1 cellular context compared by ENCODE assay signal in genomic region chrX:48913605-48914366, GRCh38.
TF ChIP-seq lines count a peak whose summit lies in the region.

No MANE protein-coding gene starts in this region.

TF ChIP-seq in GM23338, 12 proteins besides CTCF, POLR2A, EP300 and RAD21:
- TF ChIP-seq POLR2AphosphoS5 (IDR thresholded peaks at IDR 0.05; ENCODE audit: low read depth) (no peak), JUNB (IDR thresholded peaks at IDR 0.05; ENCODE audit: unreplicated experiment) (no peak), ETS1 (IDR thresholded peaks at IDR 0.05) (no peak), NANOG (IDR thresholded peaks at IDR 0.05; ENCODE audit: borderline replicate concordance) (no peak), ZNF114 (CRISPR knock-in tag; IDR thresholded peaks at IDR 0.05) (no peak), EZH2 (IDR thresholded peaks at IDR 0.05; ENCODE audit: low read depth, unreplicated experiment) (no peak), REST (IDR thresholded peaks at IDR 0.05; ENCODE audit: unreplicated experiment) (no peak), STAT1 (IDR thresholded peaks at IDR 0.05; ENCODE audit: unreplicated experiment) (no peak), CREB1 (CRISPR knock-in tag; IDR thresholded peaks at IDR 0.05; ENCODE audit: low read depth) (no peak), EZH2phosphoT487 (IDR thresholded peaks at IDR 0.05; ENCODE audit: unreplicated experiment) (no peak), ZNF331 (CRISPR knock-in tag; IDR thresholded peaks at IDR 0.05; ENCODE audit: low read depth) (no peak), ZNF462 (CRISPR knock-in tag; IDR thresholded peaks at IDR 0.05) (no peak)
